Comparison of ENCODE assay signal across 1 cellular context in genomic region chrX:48497871-48498270, GRCh38.
TF ChIP-seq lines count a peak whose summit lies in the region.

No MANE protein-coding gene starts in this region.

TF ChIP-seq in SK-N-SH, 30 proteins besides CTCF, POLR2A, EP300 and RAD21:
- TF ChIP-seq, protein P1, sequence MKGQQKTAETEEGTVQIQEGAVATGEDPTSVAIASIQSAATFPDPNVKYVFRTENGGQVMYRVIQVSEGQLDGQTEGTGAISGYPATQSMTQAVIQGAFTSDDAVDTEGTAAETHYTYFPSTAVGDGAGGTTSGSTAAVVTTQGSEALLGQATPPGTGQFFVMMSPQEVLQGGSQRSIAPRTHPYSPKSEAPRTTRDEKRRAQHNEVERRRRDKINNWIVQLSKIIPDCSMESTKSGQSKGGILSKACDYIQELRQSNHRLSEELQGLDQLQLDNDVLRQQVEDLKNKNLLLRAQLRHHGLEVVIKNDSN (IDR thresholded peaks at IDR 0.05; ENCODE audit: borderline replicate concordance, low read depth) = no peak
- no peak for TF ChIP-seq POLR2AphosphoS5 (IDR thresholded peaks at IDR 0.05; ENCODE audit: low read depth, low read length)
- TF ChIP-seq GATA2 (CRISPR knock-in tag; IDR thresholded peaks at IDR 0.05) = no peak
- TF ChIP-seq, protein P2, sequence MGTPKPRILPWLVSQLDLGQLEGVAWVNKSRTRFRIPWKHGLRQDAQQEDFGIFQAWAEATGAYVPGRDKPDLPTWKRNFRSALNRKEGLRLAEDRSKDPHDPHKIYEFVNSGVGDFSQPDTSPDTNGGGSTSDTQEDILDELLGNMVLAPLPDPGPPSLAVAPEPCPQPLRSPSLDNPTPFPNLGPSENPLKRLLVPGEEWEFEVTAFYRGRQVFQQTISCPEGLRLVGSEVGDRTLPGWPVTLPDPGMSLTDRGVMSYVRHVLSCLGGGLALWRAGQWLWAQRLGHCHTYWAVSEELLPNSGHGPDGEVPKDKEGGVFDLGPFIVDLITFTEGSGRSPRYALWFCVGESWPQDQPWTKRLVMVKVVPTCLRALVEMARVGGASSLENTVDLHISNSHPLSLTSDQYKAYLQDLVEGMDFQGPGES (IDR thresholded peaks at IDR 0.05; ENCODE audit: low read depth, low read length) = no peak
